ENCODE assay signal across 18 cellular contexts in genomic region chr15:99127773-99128172, GRCh38. TPM values are rescaled to one million over a fixed set of nuclear protein-coding genes. Genes with fewer than 3 reads are reported as not detected.
A peak's percentile ranks its signal among the peaks of the same experiment; 100 is the strongest.
DNase-seq lines count a peak whose midpoint lies in the region; ATAC-seq, FAIRE-seq and TF ChIP-seq lines count a peak whose summit lies in the region.
"Had no signal": no experiment of that assay in that cellular context is flagged by ENCODE, and none has a peak within 500 bp of the region (broad histone marks: within the 10 kb centered on the region; RNA-seq: fewer than 3 reads in every experiment).

No MANE protein-coding gene starts in this region.

- POLR2A ChIA-PET in HepG2 (lab: Yijun Ruan, JAX) = no interaction called here
- POLR2A ChIA-PET in T-cell (lab: Charles Lee) = no interaction called here

- no peaks in the 10 kb centered on the region for H3K27me3 Mint-ChIP-seq in T-cell
- H3K27me3 Mint-ChIP-seq: CD4-positive, alpha-beta memory T cell had no signal

- no peak overlapping the region for H2AFZ ChIP-seq in HepG2 (ENCODE audit: low read length)
- H2AFZ ChIP-seq: GM23338 had no signal

- DNase-seq in HepG2 (ENCODE audit: low spot score) = no peak
- no peak for DNase-seq in right lobe of liver
- no peak for DNase-seq in gastrocnemius medialis
- no peak for DNase-seq in NCI-H82 (lab: John Stamatoyannopoulos, UW)
- DNase-seq in T-cell = no peak
- DNase-seq: 8988T; CD4-positive, alpha-beta memory T cell; DMS153; DMS79; GDM1; HCEC 1CT had no signal

- H3K79me2 ChIP-seq in HepG2 (ENCODE audit: insufficient read depth, low read length) = no peaks in the 10 kb centered on the region

- TF ChIP-seq CTCF in HepG2 (CRISPR knock-in tag; IDR thresholded peaks at IDR 0.05) = no peak
- TF ChIP-seq CTCF in right lobe of liver (IDR thresholded peaks at IDR 0.05) = no peak
- no peak for TF ChIP-seq CTCF in gastrocnemius medialis (IDR thresholded peaks at IDR 0.05 in 4 of 5, conservative IDR thresholded peaks at IDR 0.05 in 1 of 5)

- H3K4me3 Mint-ChIP-seq in T-cell = no peak overlapping the region
- H3K4me3 Mint-ChIP-seq: CD14-positive monocyte; CD4-positive, alpha-beta memory T cell; GM23338 had no signal

- no peaks in the 10 kb centered on the region for H3K36me3 Mint-ChIP-seq in T-cell
- H3K36me3 Mint-ChIP-seq: CD14-positive monocyte; CD4-positive, alpha-beta memory T cell had no signal

- CTCF ChIA-PET in HepG2 (lab: Yijun Ruan, JAX; ENCODE audit: low intra/inter-chr PET ratio, low total read pairs) = no interaction called here
- CTCF ChIA-PET in T-cell (lab: Charles Lee) = no interaction called here

- H3K9me3 Mint-ChIP-seq in T-cell = no peaks in the 10 kb centered on the region
- H3K9me3 Mint-ChIP-seq: GM23338 had no signal

- no peaks in the 10 kb centered on the region for H4K20me1 ChIP-seq in HepG2 (ENCODE audit: insufficient read depth, low read length)
- H4K20me1 ChIP-seq: BLaER1 had no signal

- no peak overlapping the region for H3K27ac ChIP-seq in HepG2 (ENCODE audit: extremely low read length, insufficient read depth, low read length)
- no peak overlapping the region for H3K27ac ChIP-seq in right lobe of liver
- peak overlapping the region; percentile 46 for H3K27ac ChIP-seq in muscle layer of duodenum (ENCODE audit: low read length)
- H3K27ac ChIP-seq in gastrocnemius medialis = peak overlapping the region; percentile 88 to 97 (median 94)
- H3K27ac ChIP-seq: BLaER1, HL-60 had no signal

- no peak overlapping the region for H3K27ac Mint-ChIP-seq in T-cell
- H3K27ac Mint-ChIP-seq: CD14-positive monocyte; CD4-positive, alpha-beta memory T cell had no signal

- TF ChIP-seq EP300 in HepG2 (IDR thresholded peaks at IDR 0.05; ENCODE audit: low read depth in 2 of 2, low read length in 2 of 2) = no peak
- no peak for TF ChIP-seq EP300 in HepG2 (CRISPR knock-in tag; IDR thresholded peaks at IDR 0.05; ENCODE audit: borderline replicate concordance)

- no peak for FAIRE-seq in HepG2 (lab: Jason Lieb, UNC)
- FAIRE-seq: H54 had no signal

- no peak for TF ChIP-seq RAD21 in HepG2 (CRISPR knock-in tag; IDR thresholded peaks at IDR 0.05)

- no peaks in the 10 kb centered on the region for H3K27me3 ChIP-seq in HepG2 (ENCODE audit: control insufficient read depth in 1 of 2, insufficient read depth in 2 of 2, low read length in 2 of 2)
- no peaks in the 10 kb centered on the region for H3K27me3 ChIP-seq in right lobe of liver
- H3K27me3 ChIP-seq in muscle layer of duodenum (ENCODE audit: low read depth, low read length) = no peaks in the 10 kb centered on the region
- H3K27me3 ChIP-seq in gastrocnemius medialis = no peaks in the 10 kb centered on the region
- H3K27me3 ChIP-seq: BLaER1 had no signal

- BruUV-seq in HepG2 (replicated peaks; lab: Mats Ljungman, UMichigan) = no TSS peak

- ATAC-seq in HepG2 = no peak
- no peak for ATAC-seq in right lobe of liver
- ATAC-seq in gastrocnemius medialis = no peak
- no peak for ATAC-seq in HG03469 (IDR thresholded peaks at IDR 0.05; ENCODE audit: unreplicated experiment)
- no peak for ATAC-seq in T-cell (replicated peaks in 1 of 4)
- ATAC-seq: GM23338 had no signal

- H3K4me1 ChIP-seq in HepG2 (ENCODE audit: insufficient read depth, low read length) = peaks cover 40% of the 10 kb centered on the region
- H3K4me1 ChIP-seq in right lobe of liver = peaks cover 0 to 10% (median 3%) of the 10 kb centered on the region in 4 donors
- H3K4me1 ChIP-seq in muscle layer of duodenum (ENCODE audit: control insufficient read depth in 1 of 2, insufficient read depth in 2 of 2, low read length in 2 of 2) = peaks cover 8 to 82% of the 10 kb centered on the region in 2 donors
- H3K4me1 ChIP-seq in gastrocnemius medialis = peaks cover 64 to 71% of the 10 kb centered on the region in 2 donors

- H3K9me3 ChIP-seq in HepG2 (ENCODE audit: low read length) (no peaks in the 10 kb centered on the region), right lobe of liver (no peaks in the 10 kb centered on the region), muscle layer of duodenum (ENCODE audit: control insufficient read depth in 1 of 2, low read length in 2 of 2) (no peaks in the 10 kb centered on the region), gastrocnemius medialis (no peaks in the 10 kb centered on the region)
- H3K9me3 ChIP-seq: BLaER1 had no signal

- no peak overlapping the region for H3K4me2 ChIP-seq in HepG2 (ENCODE audit: low read depth, low read length)
- H3K4me2 ChIP-seq: BLaER1, GM23338 had no signal

- H3K9ac ChIP-seq in HepG2 (ENCODE audit: insufficient read depth, low read depth, low read length) = no peak overlapping the region
- H3K9ac ChIP-seq: BLaER1 had no signal

- intact Hi-C loops in HepG2 (cut with micrococcal nuclease; ENCODE audit: unreplicated experiment) = no loop called here
- intact Hi-C loops in right lobe of liver (cut with DNase I) = no loop called here
- intact Hi-C loops in gastrocnemius medialis (cut with DNase I; ENCODE audit: low total_unique reads) = loop anchor here (10.0 kb wide), 2 partner anchors 607 to 1397 kb away; partner anchors contain the start of genes CERS3 and LYSMD4

- 96% methylated on average over 3 of the region's 3 CpGs for WGBS in HepG2 (ENCODE audit: low lambda C conversion rate)
- 91% methylated on average over 3 of the region's 3 CpGs for WGBS in right lobe of liver (ENCODE audit: insufficient coverage, low coverage, low lambda C conversion rate, missing lambda C conversion rate)

- TF ChIP-seq POLR2A in HepG2 (IDR thresholded peaks at IDR 0.05; ENCODE audit: insufficient read depth in 1 of 2, low read depth in 2 of 2, low read length in 2 of 2) = no peak
- no peak for TF ChIP-seq POLR2A in right lobe of liver (IDR thresholded peaks at IDR 0.05)
- TF ChIP-seq POLR2A in gastrocnemius medialis (IDR thresholded peaks at IDR 0.05) = no peak

- H3K4me3 ChIP-seq in HepG2 (replicated peaks in 1 of 3; ENCODE audit: insufficient read depth in 1 of 3, low read depth in 2 of 3, low read length in 3 of 3) = no peak overlapping the region
- no peak overlapping the region for H3K4me3 ChIP-seq in right lobe of liver
- no peak overlapping the region for H3K4me3 ChIP-seq in muscle layer of duodenum (ENCODE audit: low read depth in 1 of 2, low read length in 2 of 2)
- no peak overlapping the region for H3K4me3 ChIP-seq in gastrocnemius medialis
- H3K4me3 ChIP-seq: BLaER1, GM23338 had no signal

- H3K4me1 Mint-ChIP-seq in T-cell = no peaks in the 10 kb centered on the region
- H3K4me1 Mint-ChIP-seq: CD4-positive, alpha-beta memory T cell had no signal

- H3K36me3 ChIP-seq in HepG2 (replicated peaks in 1 of 2; ENCODE audit: control insufficient read depth in 1 of 2, insufficient read depth in 2 of 2, low read length in 2 of 2) (peaks cover 0 to 4% of the 10 kb centered on the region in 2 experiments; a peak in 1 of 5 replicates), right lobe of liver (no peaks in the 10 kb centered on the region), muscle layer of duodenum (ENCODE audit: control insufficient read depth in 1 of 2, insufficient read depth in 2 of 2, low read length in 2 of 2) (peaks cover 7 to 32% of the 10 kb centered on the region in 2 donors), gastrocnemius medialis (peaks cover 0 to 46% of the 10 kb centered on the region in 2 donors)
- H3K36me3 ChIP-seq: BLaER1 had no signal

- in situ Hi-C loops in HepG2 (cut with HindIII; ENCODE audit: extremely low pct_ligation_motif_present, low pct_unique_long_range_greater_than_20kb) (no loop called here), gastrocnemius medialis (cut with MboI; ENCODE audit: low sequenced_read_pairs in 4 of 4) (no loop called here)

TF ChIP-seq in HepG2, 621 proteins besides CTCF, POLR2A, EP300 and RAD21 (continues in another document):
- TF ChIP-seq EZH2 (conservative IDR thresholded peaks at IDR 0.05; ENCODE audit: low read depth, low read length) (no peak), HMG20A (CRISPR knock-in tag; IDR thresholded peaks at IDR 0.05; ENCODE audit: borderline replicate concordance) (no peak), ZNF24 (IDR thresholded peaks at IDR 0.05) (peak; percentile 37; the same call in 1 of the 2 replicates)

RNA-seq across cellular contexts. Expression of gene SYNM, which starts 22.9 kb away (rescaled TPM):
- 3.7 and 6.0 TPM in 2 replicates for total RNA-seq in HepG2 (2016; rRNA removed; fragmentation: Illumina TruSeq; extraction: Trizol)
- total RNA-seq in HepG2 (2016; cell fraction: cytosol; rRNA removed; fragmentation: Illumina TruSeq; extraction: Trizol; ENCODE audit: low read depth) = 0.20 and 0.44 TPM in 2 replicates
- total RNA-seq in HepG2 (2016; cell fraction: insoluble cytoplasmic fraction; rRNA removed; fragmentation: Illumina TruSeq; extraction: Trizol) = 3.8 and 5.5 TPM in 2 replicates
- 1.6 and 1.7 TPM in 2 replicates for total RNA-seq in HepG2 (2016; cell fraction: membrane; rRNA removed; fragmentation: Illumina TruSeq; extraction: Trizol)
- 4.7 and 4.8 TPM in 2 replicates for total RNA-seq in HepG2 (2016; cell fraction: nucleus; rRNA removed; fragmentation: Illumina TruSeq; extraction: Trizol)
- polyA plus RNA-seq in HepG2 (2011; rRNA removed) = 1.1 and 1.2 TPM in 2 replicates
- 0.74 and 0.99 TPM in 2 replicates for polyA plus RNA-seq in HepG2 (2011; cell fraction: cytosol; rRNA removed)
- 2.4 and 2.9 TPM in 2 replicates for polyA plus RNA-seq in HepG2 (2011; cell fraction: nucleus; rRNA removed)
- polyA plus RNA-seq in HepG2 (2012) = 1.6 and 2.4 TPM in 2 replicates
- 0.16 and 0.17 TPM in 2 replicates for polyA plus RNA-seq in HepG2 (2016; cell fraction: cytosol; fragmentation: Illumina TruSeq; extraction: Trizol; ENCODE audit: low read depth)
- 4.5 and 4.9 TPM in 2 replicates for polyA plus RNA-seq in HepG2 (2016; cell fraction: insoluble cytoplasmic fraction; fragmentation: Illumina TruSeq; extraction: Trizol; ENCODE audit: low read depth)
- polyA plus RNA-seq in HepG2 (2016; cell fraction: membrane; fragmentation: Illumina TruSeq; extraction: Trizol; ENCODE audit: low read depth) = 0.78 and 0.93 TPM in 2 replicates
- 6.9 TPM in 2 replicates for polyA plus RNA-seq in HepG2 (2016; cell fraction: nucleus; fragmentation: Illumina TruSeq; extraction: Trizol; ENCODE audit: insufficient read depth, low read depth)
- 2.1 and 23.9 TPM in 2 replicates for polyA minus RNA-seq in HepG2 (2011; rRNA and poly(A)+ RNA removed; ENCODE audit: low replicate concordance)
- polyA minus RNA-seq in HepG2 (2011; cell fraction: cytosol; rRNA and poly(A)+ RNA removed) = 2.3 TPM in 2 replicates
- 3.3 and 3.5 TPM in 2 replicates for polyA minus RNA-seq in HepG2 (2011; cell fraction: nucleus; rRNA and poly(A)+ RNA removed)
- total RNA-seq in right lobe of liver = 1 to 10 TPM; 1.6 to 3.5 (median 2.9) TPM
- total RNA-seq in gastrocnemius medialis = 100 to 1,000 TPM; 200 to 308 (median 266) TPM
- 1 to 10 TPM; 3.7 to 7.3 (median 4.2) TPM for total RNA-seq in T-cell

Comparison
In these comparisons a context has a peak if more than half of its experiments do, and no peak if none do; other contexts are left out.
1. H3K27ac ChIP-seq: peak in muscle layer of duodenum (single experiment) and gastrocnemius medialis (4 of 4); none in HepG2 (single experiment) and right lobe of liver (0 of 3).
2. RNA of gene SYNM, which starts 22.9 kb away (total RNA-seq): 200 to 308 TPM in gastrocnemius medialis; 3.7 to 7.3 TPM in T-cell, 0.20 to 6.0 TPM in HepG2 and 1.6 to 3.5 TPM in right lobe of liver; every median in the first group is over 10 times any median in the second.